ENCODE assay signal across 9 cellular contexts in the genomic region with DNA sequence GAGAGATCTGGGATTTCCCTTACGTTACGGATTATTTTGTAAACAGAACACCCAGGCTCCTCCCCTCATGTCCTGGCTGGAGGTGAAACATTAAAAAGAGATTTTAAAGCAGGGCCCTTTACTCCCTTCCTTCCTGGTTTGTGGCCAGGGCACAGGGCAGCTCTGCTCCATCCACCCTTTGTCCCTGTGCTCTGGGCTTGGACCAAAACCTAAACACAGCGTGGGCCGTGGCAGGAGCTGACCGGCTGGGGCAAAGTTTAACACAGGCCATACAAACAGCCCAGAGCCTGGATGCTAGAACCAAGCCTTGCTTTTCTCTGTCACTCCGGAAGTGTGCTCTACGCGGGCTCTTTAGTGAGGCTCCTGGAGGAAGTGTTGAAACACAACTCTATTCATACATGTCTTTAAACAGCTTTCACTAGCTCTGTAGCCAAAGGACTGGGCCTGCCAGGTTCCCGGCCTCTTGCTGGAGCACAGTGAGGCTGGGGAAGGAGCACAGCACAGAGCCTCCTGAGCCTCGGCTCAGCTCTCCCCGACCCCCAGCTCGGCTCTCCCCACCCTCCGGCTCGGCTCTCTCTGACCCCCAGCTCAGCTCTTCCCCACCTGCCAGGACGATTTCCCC.
DNase-seq lines count a peak whose midpoint lies in the region; ATAC-seq and TF ChIP-seq lines count a peak whose summit lies in the region.
"Had no signal": no experiment of that assay in that cellular context is flagged by ENCODE, and none has a peak within 500 bp of the region (broad histone marks: within the 10 kb centered on the region; RNA-seq: fewer than 3 reads in every experiment).

No MANE protein-coding gene starts in this region.

- H3K27me3 ChIP-seq in breast epithelium (no peaks in the 10 kb centered on the region), mammary epithelial cell (ENCODE audit: insufficient read depth, low read length) (no peaks in the 10 kb centered on the region), vagina (no peaks in the 10 kb centered on the region), MG63 (no peaks in the 10 kb centered on the region)

- H3K79me2 ChIP-seq in mammary epithelial cell (ENCODE audit: insufficient read depth, low read length): no peaks in the 10 kb centered on the region

- CTCF ChIA-PET in mammary epithelial cell (lab: Charles Lee; ENCODE audit: low non-redundant PET): interaction anchor here (0.6 kb wide), 1 partner anchor 644 kb away, joined by 3 read pairs; no protein-coding TSS in a partner anchor

- TF ChIP-seq CTCF in breast epithelium (IDR thresholded peaks at IDR 0.05): no peak
- no peak for TF ChIP-seq CTCF in mammary epithelial cell (conservative IDR thresholded peaks at IDR 0.05 in 1 of 2, IDR thresholded peaks at IDR 0.05 in 1 of 2; ENCODE audit: extremely low read depth in 1 of 2, insufficient read depth in 1 of 2, low read depth in 1 of 2, low read length in 2 of 2)
- no peak for TF ChIP-seq CTCF in choroid plexus epithelial cell (conservative IDR thresholded peaks at IDR 0.05; ENCODE audit: low read depth, low read length)
- TF ChIP-seq CTCF in mucosa of descending colon (IDR thresholded peaks at IDR 0.05): no peak
- TF ChIP-seq CTCF in vagina (IDR thresholded peaks at IDR 0.05): no peak

- no peak for TF ChIP-seq POLR2A in breast epithelium (IDR thresholded peaks at IDR 0.05)
- no peak for TF ChIP-seq POLR2A in vagina (IDR thresholded peaks at IDR 0.05)

- no peak overlapping the region for H3K4me2 ChIP-seq in mammary epithelial cell (ENCODE audit: insufficient read depth, low read depth, low read length)

- no peaks in the 10 kb centered on the region for H4K20me1 ChIP-seq in mammary epithelial cell (ENCODE audit: insufficient read depth, low read length)

- WGBS in mammary epithelial cell (ENCODE audit: low coverage, missing lambda C conversion rate): 88% methylated on average over 9 of the region's 15 CpGs

- H3K4me3 ChIP-seq in breast epithelium (no peak overlapping the region), mammary epithelial cell (replicated peaks in 1 of 3; ENCODE audit: insufficient read depth in 1 of 3, low read depth in 2 of 3, low read length in 3 of 3) (no peak overlapping the region), choroid plexus epithelial cell (ENCODE audit: low read depth, low read length) (no peak overlapping the region), mucosa of descending colon (no peak overlapping the region), vagina (no peak overlapping the region), MG63 (no peak overlapping the region)

- H3K9me3 ChIP-seq in breast epithelium: no peaks in the 10 kb centered on the region
- no peaks in the 10 kb centered on the region for H3K9me3 ChIP-seq in mammary epithelial cell (replicated peaks; ENCODE audit: insufficient read depth, low read length)
- H3K9me3 ChIP-seq in mucosa of descending colon: no peaks in the 10 kb centered on the region
- H3K9me3 ChIP-seq in vagina: no peaks in the 10 kb centered on the region
- no peaks in the 10 kb centered on the region for H3K9me3 ChIP-seq in MG63

- H3K9ac ChIP-seq in mammary epithelial cell (ENCODE audit: insufficient read depth, low read length): no peak overlapping the region

- BruUV-seq in mammary epithelial cell (replicated peaks; lab: Mats Ljungman, UMichigan): no TSS peak

- no peaks in the 10 kb centered on the region for H3K36me3 ChIP-seq in breast epithelium
- H3K36me3 ChIP-seq in mammary epithelial cell (ENCODE audit: insufficient read depth, low read length): no peaks in the 10 kb centered on the region
- no peaks in the 10 kb centered on the region for H3K36me3 ChIP-seq in mucosa of descending colon (ENCODE audit: low read depth)
- H3K36me3 ChIP-seq in vagina: no peaks in the 10 kb centered on the region
- no peaks in the 10 kb centered on the region for H3K36me3 ChIP-seq in MG63

- dilution Hi-C loops in mammary epithelial cell (cut with HindIII; ENCODE audit: low sequenced_read_pairs): loop anchor here (5.0 kb wide), 1 partner anchor 34 kb away; no protein-coding TSS in a partner anchor

- no peak overlapping the region for H2AFZ ChIP-seq in mammary epithelial cell (ENCODE audit: low read depth, low read length)

- intact Hi-C loops in breast epithelium (cut with DNase I; ENCODE audit: low total_unique reads): no loop called here
- intact Hi-C loops in mammary epithelial cell (cut with micrococcal nuclease): no loop called here
- intact Hi-C loops in mucosa of descending colon (cut with DNase I, micrococcal nuclease): no loop called here
- intact Hi-C loops in vagina (cut with DNase I): no loop called here

- peak; percentile 42 to 51 for DNase-seq in breast epithelium (ENCODE audit: low spot score in 2 of 2)
- no peak for DNase-seq in mammary epithelial cell
- peak; percentile 39 for DNase-seq in choroid plexus epithelial cell (ENCODE audit: low read depth)
- peak; percentile 76 to 81 (median 77) for DNase-seq in mucosa of descending colon
- DNase-seq in vagina (ENCODE audit: extremely low spot score in 2 of 2): no peak
- DNase-seq in AG08396 (ENCODE audit: low spot score): no peak
- DNase-seq in MG63: no peak

- H3K27ac ChIP-seq in breast epithelium (peak overlapping the region; percentile 88 to 93), mammary epithelial cell (ENCODE audit: insufficient read depth, low read depth, low read length) (no peak overlapping the region), vagina (peak overlapping the region; percentile 30)
- H3K27ac ChIP-seq: C4-2B had no signal

- H3K4me1 ChIP-seq in breast epithelium: no peaks in the 10 kb centered on the region
- no peaks in the 10 kb centered on the region for H3K4me1 ChIP-seq in mammary epithelial cell (ENCODE audit: insufficient read depth, low read length)
- H3K4me1 ChIP-seq in mucosa of descending colon (ENCODE audit: low read depth): peaks cover 32% of the 10 kb centered on the region
- no peaks in the 10 kb centered on the region for H3K4me1 ChIP-seq in vagina

- peak; percentile 82 for ATAC-seq in mucosa of descending colon
- no peak for ATAC-seq in HG02642 (IDR thresholded peaks at IDR 0.05; ENCODE audit: poor library complexity, unreplicated experiment)

- in situ Hi-C loops in mammary epithelial cell (cut with MboI; ENCODE audit: low sequenced_read_pairs in 2 of 2): no loop called here

Comparison
In these comparisons a context has a peak if more than half of its experiments do, and no peak if none do; other contexts are left out.
1. DNase-seq: peak in breast epithelium (2 of 2), choroid plexus epithelial cell (single experiment) and mucosa of descending colon (3 of 3); none in mammary epithelial cell (single experiment), vagina (0 of 2), AG08396 (single experiment) and MG63 (single experiment).